Comparison of ENCODE assay signal across 34 cellular contexts in the genomic region with DNA sequence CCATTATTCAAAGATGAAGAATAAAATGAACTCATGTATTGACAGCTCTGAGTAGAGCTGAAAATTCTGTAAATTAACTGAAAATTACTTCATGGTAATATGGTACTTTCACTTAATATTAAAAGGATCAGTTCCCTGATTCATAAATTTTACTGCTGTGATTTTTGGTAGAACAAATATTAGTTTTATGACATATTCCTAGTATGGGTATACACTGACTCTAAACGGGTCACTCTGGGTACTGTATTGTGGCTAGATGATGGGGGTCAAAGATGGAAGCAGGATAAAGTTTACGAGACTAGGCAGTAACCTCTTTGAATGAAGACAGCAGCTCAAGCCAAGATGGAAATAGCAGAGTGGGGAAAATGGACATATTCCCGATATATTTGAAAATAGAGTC.
"Had no signal": no experiment of that assay in that cellular context is flagged by ENCODE, and none has a peak within 500 bp of the region (broad histone marks: within the 10 kb centered on the region; RNA-seq: fewer than 3 reads in every experiment).

No MANE protein-coding gene starts in this region.

- H3K9me3 ChIP-seq: MG63 had no signal

- H3K27me3 ChIP-seq: MG63 had no signal

- DNase-seq: Karpas-422, Kasumi-1, KG1, MG63, MM.1S, MV-4-11, NCI-H1048, NCI-H1092, NCI-H1092 treated with DMSO at 0.1 percent for 48 hours, NCI-H1105, NCI-H1105 treated with DMSO at 0.1 percent for 48 hours, NCI-H1417, NCI-H1417 treated with DMSO at 0.1 percent for 48 hours, NCI-H1436, NCI-H1436 treated with DMSO at 0.1 percent for 48 hours, NCI-H146, NCI-H1694, NCI-H1694 treated with DMSO at 0.1 percent for 48 hours, NCI-H187, NCI-H187 treated with DMSO at 0.1 percent for 48 hours, NCI-H1930, NCI-H2029, NCI-H2029 treated with DMSO at 0.1 percent for 48 hours, NCI-H2081, NCI-H2081 treated with DMSO at 0.1 percent for 48 hours, NCI-H2107, NCI-H2171, NCI-H2171 treated with DMSO at 0.1 percent for 48 hours, NCI-H2227 treated with DMSO at 0.1 percent for 48 hours, NCI-H226, NCI-H345, NCI-H446, NCI-H446 treated with DMSO at 0.1 percent for 48 hours had no signal

- H3K9ac ChIP-seq: KMS-11 had no signal

- H3K4me3 ChIP-seq: MG63 had no signal

- H3K4me2 ChIP-seq: KMS-11 had no signal

- H3K36me3 ChIP-seq: MG63 had no signal

- H3K27ac ChIP-seq: KMS-11 had no signal
